ENCODE assay signal across 10 cellular contexts in the genomic region with DNA sequence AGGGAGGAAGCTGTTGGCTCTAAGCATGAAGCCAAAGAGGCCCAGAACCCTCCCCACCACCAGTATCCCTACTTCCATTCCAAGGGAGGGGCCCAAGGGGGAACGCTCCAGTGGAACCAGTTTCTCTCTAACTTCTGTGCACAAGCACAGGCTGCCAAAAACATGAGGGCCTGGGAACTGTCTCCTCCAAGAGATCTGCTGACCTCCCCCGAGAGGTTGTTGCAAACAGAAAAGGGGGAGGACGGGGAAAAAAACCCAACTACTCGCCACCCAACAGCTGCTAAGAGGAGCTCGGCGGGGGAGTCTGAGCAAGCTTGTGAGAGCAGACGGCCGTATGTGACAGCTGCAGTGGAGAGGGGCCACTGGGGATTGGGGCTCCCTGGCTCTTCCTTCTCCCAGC. TPM values are rescaled to one million over a fixed set of nuclear protein-coding genes. Genes with fewer than 3 reads are reported as not detected.
DNase-seq lines count a peak whose midpoint lies in the region; ATAC-seq and TF ChIP-seq lines count a peak whose summit lies in the region.
"Had no signal": no experiment of that assay in that cellular context is flagged by ENCODE, and none has a peak within 500 bp of the region (broad histone marks: within the 10 kb centered on the region; RNA-seq: fewer than 3 reads in every experiment).

No MANE protein-coding gene starts in this region.

- no peak overlapping the region for H3K4me3 Mint-ChIP-seq in CD4-positive, alpha-beta memory T cell

- peaks cover 0 to 2% (median 0%) of the 10 kb centered on the region in 8 donors for H3K9me3 Mint-ChIP-seq in CD4-positive, alpha-beta memory T cell

- no peaks in the 10 kb centered on the region for H3K9me2 ChIP-seq in OCI-LY1 (ENCODE audit: low read depth, low read length)

- TF ChIP-seq POLR2A in heart left ventricle (IDR thresholded peaks at IDR 0.05) = no peak

- no peaks in the 10 kb centered on the region for H3K79me2 ChIP-seq in OCI-LY1 (ENCODE audit: insufficient read depth, low read length)

- 0 out of 2 replicates have a peak overlapping the region, but pooled peaks have one; percentile 5 for H3K4me2 ChIP-seq in OCI-LY1 (ENCODE audit: low read length)

- POLR2A ChIA-PET in CD4-positive, alpha-beta memory T cell (lab: Charles Lee; ENCODE audit: partially characterized antibody) = interaction anchor here (1.3 to 2.1 kb wide), 4 partner anchors 14 to 41 kb away, joined by 5 to 7 read pairs (median 5); no protein-coding TSS in a partner anchor

- H3K36me3 ChIP-seq in CD4-positive, alpha-beta memory T cell (ENCODE audit: insufficient read depth, low read length) = peaks cover 69% of the 10 kb centered on the region
- H3K36me3 ChIP-seq in OCI-LY1 (ENCODE audit: insufficient read depth, low read length) = peaks cover 96% of the 10 kb centered on the region
- peaks cover 0 to 43% (median 38%) of the 10 kb centered on the region in 9 donors for H3K36me3 ChIP-seq in heart left ventricle
- H3K36me3 ChIP-seq in psoas muscle (ENCODE audit: insufficient read depth in 1 of 2, low read depth in 1 of 2) = no peaks in the 10 kb centered on the region

- H3F3A ChIP-seq in OCI-LY1 (ENCODE audit: insufficient read depth, low read length) = no peaks in the 10 kb centered on the region

- H3K36me3 Mint-ChIP-seq in CD4-positive, alpha-beta memory T cell = peaks cover 52 to 77% of the 10 kb centered on the region in 2 donors

- no peaks in the 10 kb centered on the region for H3K27me3 Mint-ChIP-seq in CD4-positive, alpha-beta memory T cell

- ATAC-seq in heart left ventricle (peak; percentile 81 to 86 (median 85)), psoas muscle (peak; percentile 53 to 78 (median 57)), HG02970 (IDR thresholded peaks at IDR 0.05; ENCODE audit: low FRiP score, unreplicated experiment) (no peak), HG02623 (IDR thresholded peaks at IDR 0.05; ENCODE audit: unreplicated experiment) (no peak)

- WGBS in heart left ventricle, 4 donors = 26 to 43% (median 37%) methylated on average over 8 of the region's 8 CpGs
- WGBS in psoas muscle, 3 donors = 61 to 69% (median 64%) methylated on average over 8 of the region's 8 CpGs

- no peak overlapping the region for H3K27ac ChIP-seq in CD4-positive, alpha-beta memory T cell (ENCODE audit: low read depth, low read length)
- peak overlapping the region; percentile 54 for H3K27ac ChIP-seq in OCI-LY1 (ENCODE audit: low read depth, low read length, poor library complexity, severe bottlenecking)
- H3K27ac ChIP-seq in heart left ventricle = peak overlapping the region; percentile 47 to 85 (median 74)
- H3K27ac ChIP-seq in psoas muscle = peak overlapping the region; percentile 16

- intact Hi-C loops in CD4-positive, alpha-beta memory T cell (cut with micrococcal nuclease) = no loop called here
- intact Hi-C loops in heart left ventricle (cut with DNase I) = loop anchor here in 6 of 10 donors (5.0 to 10.0 kb wide), 5 partner anchors 34 to 271 kb away; partner anchors contain the start of genes FAM117A (in 2 of the 6) and DLX3 (in 1 of the 6)
- intact Hi-C loops in psoas muscle (cut with DNase I) = no loop called here

- no peak overlapping the region for H3K4me3 ChIP-seq in CD4-positive, alpha-beta memory T cell (ENCODE audit: low read length in 2 of 2)
- H3K4me3 ChIP-seq in OCI-LY1 (ENCODE audit: low read depth, low read length, poor library complexity, severe bottlenecking) (no peak overlapping the region), heart left ventricle (no peak overlapping the region), psoas muscle (no peak overlapping the region)

- no peak for TF ChIP-seq CTCF in OCI-LY1 (IDR thresholded peaks at IDR 0.05; ENCODE audit: low read length)
- TF ChIP-seq CTCF in heart left ventricle (IDR thresholded peaks at IDR 0.05) = no peak
- no peak for TF ChIP-seq CTCF in psoas muscle (IDR thresholded peaks at IDR 0.05)

- no peaks in the 10 kb centered on the region for H4K20me1 ChIP-seq in OCI-LY1 (ENCODE audit: insufficient read depth, low read length)

- no peak for DNase-seq in CD4-positive, alpha-beta memory T cell
- peak; percentile 77 to 91 (median 86) for DNase-seq in heart left ventricle
- DNase-seq in psoas muscle = peak; percentile 54 to 87
- DNase-seq in NK-92 (lab: John Stamatoyannopoulos, UW; ENCODE audit: unreplicated experiment) = no peak
- no peak for DNase-seq in NCI-H510A (lab: John Stamatoyannopoulos, UW)
- DNase-seq: amniotic stem cell, COR-L47 had no signal

- CTCF ChIA-PET in CD4-positive, alpha-beta memory T cell (lab: Charles Lee; ENCODE audit: partially characterized antibody) = interaction anchor here (1.2 kb wide), 1 partner anchor 15 kb away, joined by 4 read pairs; no protein-coding TSS in a partner anchor

- no peak overlapping the region for H2AFZ ChIP-seq in OCI-LY1 (ENCODE audit: low read length)

- peaks cover 17% of the 10 kb centered on the region for H3K4me1 ChIP-seq in CD4-positive, alpha-beta memory T cell (ENCODE audit: insufficient read depth, low read length)
- H3K4me1 ChIP-seq in OCI-LY1 (ENCODE audit: insufficient read depth, low read length, severe bottlenecking) (peaks cover 20% of the 10 kb centered on the region), heart left ventricle (peaks cover 0 to 57% (median 34%) of the 10 kb centered on the region in 12 donors), psoas muscle (no peaks in the 10 kb centered on the region)

- no peaks in the 10 kb centered on the region for H3K27me3 ChIP-seq in CD4-positive, alpha-beta memory T cell (ENCODE audit: insufficient read depth, low read length)
- H3K27me3 ChIP-seq in OCI-LY1 (ENCODE audit: insufficient read depth, low read length) (no peaks in the 10 kb centered on the region), heart left ventricle (no peaks in the 10 kb centered on the region), psoas muscle (ENCODE audit: insufficient read depth in 3 of 3, low read length in 2 of 3) (no peaks in the 10 kb centered on the region)

- H3K9ac ChIP-seq in OCI-LY1 (ENCODE audit: low read length) = peak overlapping the region; percentile 16; the same call in 1 of the 2 replicates

- peaks cover 16 to 46% (median 26%) of the 10 kb centered on the region in 4 donors for H3K4me1 Mint-ChIP-seq in CD4-positive, alpha-beta memory T cell

- H3K9me3 ChIP-seq in CD4-positive, alpha-beta memory T cell (ENCODE audit: control insufficient read depth in 1 of 2, low read length in 2 of 2) = no peaks in the 10 kb centered on the region
- no peaks in the 10 kb centered on the region for H3K9me3 ChIP-seq in OCI-LY1 (ENCODE audit: low read length)
- H3K9me3 ChIP-seq in heart left ventricle = no peaks in the 10 kb centered on the region
- H3K9me3 ChIP-seq in psoas muscle = no peaks in the 10 kb centered on the region

- H3K27ac Mint-ChIP-seq in CD4-positive, alpha-beta memory T cell = peak overlapping the region in 6 of 7 donors; percentile 59 to 86 (median 80)

RNA-seq across cellular contexts. Expression of gene SLC35B1, which starts 15.7 kb away (rescaled TPM):
- 10 to 100 TPM; 48.4 to 52.1 TPM for total RNA-seq in CD4-positive, alpha-beta memory T cell
- 10 to 100 TPM; 30.8 to 38.9 TPM for polyA plus RNA-seq in CD4-positive, alpha-beta memory T cell
- total RNA-seq in heart left ventricle (10 to 100 TPM; 61.0 to 93.4 (median 66.2) TPM), psoas muscle (10 to 100 TPM; 39.5 to 69.5 (median 60.9) TPM)
- polyA plus RNA-seq in heart left ventricle (100 to 1,000 TPM in 1 of 2 donors, 10 to 100 TPM in 1; 50.3 to 137 TPM), psoas muscle (10 to 100 TPM; 60.7 to 85.7 (median 83.5) TPM)

RNA-seq across cellular contexts. Expression of gene FAM117A, which starts 40.5 kb away (rescaled TPM):
- 100 to 1,000 TPM in 1 of 2 experiments, 10 to 100 TPM in 1; 95.1 to 102 TPM for total RNA-seq in CD4-positive, alpha-beta memory T cell
- polyA plus RNA-seq in CD4-positive, alpha-beta memory T cell = 10 to 100 TPM; 61.2 to 73.4 TPM
- total RNA-seq in heart left ventricle = 10 to 100 TPM in 6 of 9 donors, 1 to 10 TPM in 3; 5.9 to 18.5 (median 14.9) TPM
- 1 to 10 TPM; 5.2 to 7.1 TPM for polyA plus RNA-seq in heart left ventricle
- total RNA-seq in psoas muscle = 1 to 10 TPM in 3 of 4 donors, under 1 TPM in 1; 0.71 to 5.1 (median 2.2) TPM
- polyA plus RNA-seq in psoas muscle = 1 to 10 TPM; 1.8 to 2.7 (median 2.1) TPM

RNA-seq across cellular contexts. Expression of gene SPOP, which starts 45.5 kb away (rescaled TPM):
- total RNA-seq in CD4-positive, alpha-beta memory T cell = 10 to 100 TPM; 83.1 to 86.1 TPM
- 100 to 1,000 TPM; 111 to 126 TPM for polyA plus RNA-seq in CD4-positive, alpha-beta memory T cell
- total RNA-seq in heart left ventricle = 10 to 100 TPM; 46.7 to 96.1 (median 60.4) TPM
- polyA plus RNA-seq in heart left ventricle = 10 to 100 TPM; 28.5 to 72.0 TPM
- 10 to 100 TPM; 37.1 to 59.7 (median 52.0) TPM for total RNA-seq in psoas muscle
- 10 to 100 TPM; 31.2 to 64.9 (median 35.5) TPM for polyA plus RNA-seq in psoas muscle

Comparison
In these comparisons a context has a peak if more than half of its experiments do, and no peak if none do; other contexts are left out.
1. DNase-seq: peak in heart left ventricle (5 of 5) and psoas muscle (2 of 2); none in CD4-positive, alpha-beta memory T cell (0 of 5), NK-92 (single experiment) and NCI-H510A (single experiment).
2. ATAC-seq: peak in heart left ventricle (4 of 4) and psoas muscle (4 of 4); none in HG02970 (single experiment) and HG02623 (single experiment).
3. RNA of gene FAM117A, which starts 40.5 kb away (total RNA-seq): 95.1 to 102 TPM in CD4-positive, alpha-beta memory T cell; 5.9 to 18.5 TPM in heart left ventricle and 0.71 to 5.1 TPM in psoas muscle; every median in the first group is over 4 times any median in the second.
4. intact Hi-C loops: an anchor here in heart left ventricle (5.0 to 10.0 kb wide); none called in CD4-positive, alpha-beta memory T cell and psoas muscle.